Comparison of ENCODE assay signal across 30 cellular contexts in genomic region chr2:16169381-16169960, GRCh38.
"Had no signal": no experiment of that assay in that cellular context is flagged by ENCODE, and none has a peak within 500 bp of the region (broad histone marks: within the 10 kb centered on the region; RNA-seq: fewer than 3 reads in every experiment).

No MANE protein-coding gene starts in this region.

- H3K27ac ChIP-seq: colonic mucosa, epithelial cell of prostate, foreskin keratinocyte, gastroesophageal sphincter, heart left ventricle, hepatocyte, parathyroid adenoma, right lobe of liver, thoracic aorta, tibial nerve, upper lobe of right lung, uterus had no signal

- H3K4me3 ChIP-seq: colonic mucosa, gastroesophageal sphincter, heart left ventricle, hepatocyte, lung, mucosa of descending colon, right lobe of liver, thoracic aorta, tibial nerve, upper lobe of right lung, uterus had no signal

- H3K27ac Mint-ChIP-seq: effector memory CD8-positive, alpha-beta T cell; memory B cell; mesothelial cell of epicardium; naive B cell; nephron; progenitor cell of endocrine pancreas; stimulated activated naive B cell treated with anti-CD40 and anti-IgM and Interleukin-4, amounts not matched to agents 10 μg/mL and 1 μg/mL and 100 μg/mL, for 72 hours; stimulated activated naive CD8-positive, alpha-beta T cell treated with anti-CD3 and anti-CD28 coated beads, Interleukin-15, Interleukin-2, amounts not matched to agents 100 ng/mL and 50 ng/mL, for 24 hours had no signal

- H3K36me3 ChIP-seq: colonic mucosa, gastroesophageal sphincter, heart left ventricle, right lobe of liver, thoracic aorta, tibial nerve, upper lobe of right lung, uterus had no signal

- ATAC-seq: effector memory CD8-positive, alpha-beta T cell; esophagus mucosa; foreskin keratinocyte; gastroesophageal sphincter; heart left ventricle; left lobe of liver; mucosa of descending colon; right lobe of liver; stimulated activated naive B cell treated with anti-CD40 and anti-IgM and Interleukin-4, amounts not matched to agents 10 μg/mL and 1 μg/mL and 100 μg/mL, for 72 hours; upper lobe of right lung had no signal

- H3K9me3 Mint-ChIP-seq: memory B cell; mesothelial cell of epicardium; nephron; stimulated activated naive CD8-positive, alpha-beta T cell treated with anti-CD3 and anti-CD28 coated beads, Interleukin-15, Interleukin-2, amounts not matched to agents 100 ng/mL and 50 ng/mL, for 24 hours had no signal

- H3K79me2 ChIP-seq: hepatocyte, parathyroid adenoma had no signal

- H3K36me3 Mint-ChIP-seq: memory B cell; mesothelial cell of epicardium; naive B cell; stimulated activated naive B cell treated with anti-CD40 and anti-IgM and Interleukin-4, amounts not matched to agents 10 μg/mL and 1 μg/mL and 100 μg/mL, for 72 hours had no signal

- H3K9me3 ChIP-seq: colonic mucosa, gastroesophageal sphincter, heart left ventricle, mucosa of descending colon, right lobe of liver, thoracic aorta, tibial nerve, upper lobe of right lung, uterus had no signal

- H3K9ac ChIP-seq: parathyroid adenoma had no signal

- H3K27me3 Mint-ChIP-seq: effector memory CD8-positive, alpha-beta T cell; stimulated activated naive B cell treated with anti-CD40 and anti-IgM and Interleukin-4, amounts not matched to agents 10 μg/mL and 1 μg/mL and 100 μg/mL, for 72 hours; stimulated activated naive CD8-positive, alpha-beta T cell treated with anti-CD3 and anti-CD28 coated beads, Interleukin-15, Interleukin-2, amounts not matched to agents 100 ng/mL and 50 ng/mL, for 24 hours had no signal

- H3K4me1 Mint-ChIP-seq: memory B cell; nephron; stimulated activated naive B cell treated with anti-CD40 and anti-IgM and Interleukin-4, amounts not matched to agents 10 μg/mL and 1 μg/mL and 100 μg/mL, for 72 hours had no signal

- H3K27me3 ChIP-seq: colonic mucosa, foreskin keratinocyte, hepatocyte, tibial nerve, upper lobe of right lung, uterus had no signal

- H3K4me1 ChIP-seq: colonic mucosa, foreskin keratinocyte, gastroesophageal sphincter, heart left ventricle, parathyroid adenoma, right lobe of liver, upper lobe of right lung, uterus had no signal

- H3K4me2 ChIP-seq: hepatocyte had no signal

- H2AFZ ChIP-seq: hepatocyte, parathyroid adenoma had no signal

- DNase-seq: colonic mucosa; dermis blood vessel endothelial cell; effector memory CD8-positive, alpha-beta T cell; foreskin keratinocyte; heart left ventricle; kidney; mucosa of descending colon; naive B cell; occipital lobe; right lobe of liver; small intestine; stimulated activated CD4-positive, alpha-beta T cell treated with anti-CD3 and anti-CD28 coated beads, Interleukin-15, amount 100 ng/mL, for 24 hours; stimulated activated CD4-positive, alpha-beta T cell treated with anti-CD3 and anti-CD28 coated beads, Interleukin-2, amount 100 ng/mL, for 48 hours; stimulated activated naive B cell treated with anti-CD40 and anti-IgM and Interleukin-4, amounts not matched to agents 10 μg/mL and 1 μg/mL and 100 μg/mL, for 72 hours; upper lobe of right lung; uterus had no signal

- H3K4me3 Mint-ChIP-seq: effector memory CD8-positive, alpha-beta T cell; memory B cell; mesothelial cell of epicardium; naive B cell; nephron; stimulated activated naive B cell treated with anti-CD40 and anti-IgM and Interleukin-4, amounts not matched to agents 10 μg/mL and 1 μg/mL and 100 μg/mL, for 72 hours; stimulated activated naive CD8-positive, alpha-beta T cell treated with anti-CD3 and anti-CD28 coated beads, Interleukin-15, Interleukin-2, amounts not matched to agents 100 ng/mL and 50 ng/mL, for 24 hours had no signal
